ENCODE assay signal across 19 cellular contexts in the genomic region with DNA sequence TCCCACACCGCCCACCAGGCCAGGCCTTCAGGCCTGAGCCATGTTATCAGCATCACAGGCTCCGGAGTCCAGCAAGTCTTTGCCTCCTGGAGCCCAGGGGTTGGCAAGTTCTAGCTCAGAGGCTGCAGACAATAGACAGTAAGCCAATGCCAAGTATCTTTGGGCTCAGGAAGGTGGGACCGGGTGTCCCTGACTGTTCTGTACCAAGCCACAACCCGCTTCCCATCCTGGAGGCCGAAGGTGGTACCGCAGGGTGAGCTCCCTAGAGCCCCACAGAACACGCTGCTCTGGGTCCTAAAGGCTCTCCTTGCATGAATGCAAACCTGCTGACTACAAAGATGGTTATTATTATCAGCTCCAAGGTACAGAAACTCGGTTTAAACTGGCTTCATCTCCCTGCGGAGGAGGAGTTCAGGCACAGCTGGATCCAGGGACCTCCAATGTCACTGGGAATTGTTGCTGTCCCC. TPM values are rescaled to one million over a fixed set of nuclear protein-coding genes. Genes with fewer than 3 reads are reported as not detected.
A peak's percentile ranks its signal among the peaks of the same experiment; 100 is the strongest.
DNase-seq lines count a peak whose midpoint lies in the region; ATAC-seq and TF ChIP-seq lines count a peak whose summit lies in the region.
"Had no signal": no experiment of that assay in that cellular context is flagged by ENCODE, and none has a peak within 500 bp of the region (broad histone marks: within the 10 kb centered on the region; RNA-seq: fewer than 3 reads in every experiment).

No MANE protein-coding gene starts in this region.

- peaks cover 19% of the 10 kb centered on the region for H3K9me3 ChIP-seq in BLaER1

- H3K9ac ChIP-seq in BLaER1, result no peak overlapping the region

- H3K4me3 ChIP-seq in BLaER1 (no peak overlapping the region), GM12875 (ENCODE audit: low read depth, low read length) (no peak overlapping the region)

- no peak overlapping the region for H3K27ac ChIP-seq in BLaER1

- peak; percentile 86 for ATAC-seq in WTC11
- no peak for ATAC-seq in GM18505 (IDR thresholded peaks at IDR 0.05; ENCODE audit: unreplicated experiment)
- ATAC-seq: stimulated activated memory B cell treated with anti-CD40 and anti-IgM and Interleukin-4, amounts not matched to agents 10 μg/mL and 1 μg/mL and 100 μg/mL, for 72 hours had no signal

- H3K9me3 Mint-ChIP-seq in WTC11, result peaks cover 9% of the 10 kb centered on the region
- H3K9me3 Mint-ChIP-seq in T-helper 2 cell treated with Interferon-gamma antibody and Interleukin-4, amounts not matched to agents 5 μg/mL and 100 μg/mL, for 36 hours, result no peaks in the 10 kb centered on the region
- H3K9me3 Mint-ChIP-seq: activated naive CD8-positive, alpha-beta T cell treated with anti-CD3 and anti-CD28 coated beads for 36 hours; stimulated activated memory B cell treated with anti-CD40 and anti-IgM and Interleukin-4, amounts not matched to agents 10 μg/mL and 1 μg/mL and 100 μg/mL, for 72 hours had no signal

- H3K4me2 ChIP-seq in BLaER1, result peak overlapping the region; percentile 32

- peak; percentile 54 for DNase-seq in WTC11 (ENCODE audit: low spot score)
- DNase-seq in iPS-NIHi7 (ENCODE audit: extremely low spot score), result peak; percentile 53
- DNase-seq in NOMO-1 treated with dmso at 0.1 percent for 144 hours (lab: John Stamatoyannopoulos, UW; ENCODE audit: unreplicated experiment), result no peak
- DNase-seq in NCI-H2196 (lab: John Stamatoyannopoulos, UW; ENCODE audit: unreplicated experiment), result no peak
- DNase-seq in T-helper 2 cell treated with Interferon-gamma antibody and Interleukin-4, amounts not matched to agents 5 μg/mL and 100 μg/mL, for 36 hours (ENCODE audit: low spot score), result no peak
- DNase-seq: activated naive CD8-positive, alpha-beta T cell treated with anti-CD3 and anti-CD28 coated beads for 36 hours; central memory CD4-positive, alpha-beta T cell; NCI-H1436 treated with DMSO at 0.1 percent for 48 hours; NCI-H524 treated with DMSO at 0.1 percent for 48 hours had no signal

- TF ChIP-seq CTCF in GM12875 (IDR thresholded peaks at IDR 0.05; ENCODE audit: borderline replicate concordance, insufficient read depth, low read depth, low read length), result peak; percentile 35; the same call in 1 of the 2 replicates
- 0 out of 2 replicates have a peak, but pooled peaks have one; percentile 12 for TF ChIP-seq CTCF in WTC11 (IDR thresholded peaks at IDR 0.05)

- H3K4me1 ChIP-seq in BLaER1, result peaks cover 18% of the 10 kb centered on the region

- peaks cover 31% of the 10 kb centered on the region for H3K27me3 Mint-ChIP-seq in WTC11 (ENCODE audit: low read depth)
- H3K27me3 Mint-ChIP-seq in T-helper 2 cell treated with Interferon-gamma antibody and Interleukin-4, amounts not matched to agents 5 μg/mL and 100 μg/mL, for 36 hours (ENCODE audit: low read depth), result peaks cover 19% of the 10 kb centered on the region

- no peaks in the 10 kb centered on the region for H3K36me3 Mint-ChIP-seq in WTC11
- no peaks in the 10 kb centered on the region for H3K36me3 Mint-ChIP-seq in T-helper 2 cell treated with Interferon-gamma antibody and Interleukin-4, amounts not matched to agents 5 μg/mL and 100 μg/mL, for 36 hours (ENCODE audit: low read depth)
- H3K36me3 Mint-ChIP-seq: activated naive CD8-positive, alpha-beta T cell treated with anti-CD3 and anti-CD28 coated beads for 36 hours; stimulated activated memory B cell treated with anti-CD40 and anti-IgM and Interleukin-4, amounts not matched to agents 10 μg/mL and 1 μg/mL and 100 μg/mL, for 72 hours had no signal

- CTCF ChIA-PET in WTC11 (lab: Charles Lee), result interaction anchor here (0.5 to 2.6 kb wide), 15 partner anchors 10 to 115 kb away, joined by 3 to 22 read pairs (median 4); partner anchors contain the start of gene PALM

- H3K27me3 ChIP-seq in BLaER1, result peaks cover 19% of the 10 kb centered on the region

- H3K27ac Mint-ChIP-seq in WTC11, result no peak overlapping the region
- H3K27ac Mint-ChIP-seq in T-helper 2 cell treated with Interferon-gamma antibody and Interleukin-4, amounts not matched to agents 5 μg/mL and 100 μg/mL, for 36 hours, result no peak overlapping the region
- H3K27ac Mint-ChIP-seq: activated naive CD8-positive, alpha-beta T cell treated with anti-CD3 and anti-CD28 coated beads for 36 hours; B cell; stimulated activated memory B cell treated with anti-CD40 and anti-IgM and Interleukin-4, amounts not matched to agents 10 μg/mL and 1 μg/mL and 100 μg/mL, for 72 hours had no signal

- no peaks in the 10 kb centered on the region for H3K36me3 ChIP-seq in BLaER1

- TF ChIP-seq POLR2A in GM18505 (IDR thresholded peaks at IDR 0.05; ENCODE audit: borderline replicate concordance, extremely low read depth, insufficient read depth, insufficient read length), result no peak

- H4K20me1 ChIP-seq in BLaER1, result peaks cover 9% of the 10 kb centered on the region; the same call in 1 of the 2 replicates

- H3K4me1 Mint-ChIP-seq in WTC11, result no peaks in the 10 kb centered on the region
- H3K4me1 Mint-ChIP-seq in T-helper 2 cell treated with Interferon-gamma antibody and Interleukin-4, amounts not matched to agents 5 μg/mL and 100 μg/mL, for 36 hours (ENCODE audit: low read depth), result no peaks in the 10 kb centered on the region

- H3K4me3 Mint-ChIP-seq in WTC11, result no peak overlapping the region
- H3K4me3 Mint-ChIP-seq in T-helper 2 cell treated with Interferon-gamma antibody and Interleukin-4, amounts not matched to agents 5 μg/mL and 100 μg/mL, for 36 hours, result no peak overlapping the region
- H3K4me3 Mint-ChIP-seq: activated naive CD8-positive, alpha-beta T cell treated with anti-CD3 and anti-CD28 coated beads for 36 hours; B cell; stimulated activated memory B cell treated with anti-CD40 and anti-IgM and Interleukin-4, amounts not matched to agents 10 μg/mL and 1 μg/mL and 100 μg/mL, for 72 hours had no signal

- POLR2A ChIA-PET in WTC11 (lab: Charles Lee), result interaction anchor here (0.5 kb wide), 1 partner anchor 9 kb away, joined by 3 read pairs; no protein-coding TSS in a partner anchor

TF ChIP-seq in WTC11, 78 proteins besides CTCF, POLR2A, EP300 and RAD21 (continues in another document):
- TF ChIP-seq, protein P1, sequence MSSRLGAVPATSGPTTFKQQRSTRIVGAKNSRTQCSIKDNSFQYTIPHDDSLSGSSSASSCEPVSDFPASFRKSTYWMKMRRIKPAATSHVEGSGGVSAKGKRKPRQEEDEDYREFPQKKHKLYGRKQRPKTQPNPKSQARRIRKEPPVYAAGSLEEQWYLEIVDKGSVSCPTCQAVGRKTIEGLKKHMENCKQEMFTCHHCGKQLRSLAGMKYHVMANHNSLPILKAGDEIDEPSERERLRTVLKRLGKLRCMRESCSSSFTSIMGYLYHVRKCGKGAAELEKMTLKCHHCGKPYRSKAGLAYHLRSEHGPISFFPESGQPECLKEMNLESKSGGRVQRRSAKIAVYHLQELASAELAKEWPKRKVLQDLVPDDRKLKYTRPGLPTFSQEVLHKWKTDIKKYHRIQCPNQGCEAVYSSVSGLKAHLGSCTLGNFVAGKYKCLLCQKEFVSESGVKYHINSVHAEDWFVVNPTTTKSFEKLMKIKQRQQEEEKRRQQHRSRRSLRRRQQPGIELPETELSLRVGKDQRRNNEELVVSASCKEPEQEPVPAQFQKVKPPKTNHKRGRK (CRISPR knock-in tag; IDR thresholded peaks at IDR 0.05; ENCODE audit: borderline replicate concordance), result no peak
- TF ChIP-seq MYBL2 (CRISPR knock-in tag; IDR thresholded peaks at IDR 0.05), result no peak
- no peak for TF ChIP-seq NFYB (CRISPR knock-in tag; conservative IDR thresholded peaks at IDR 0.05; ENCODE audit: low read depth)
- TF ChIP-seq, protein P2, sequence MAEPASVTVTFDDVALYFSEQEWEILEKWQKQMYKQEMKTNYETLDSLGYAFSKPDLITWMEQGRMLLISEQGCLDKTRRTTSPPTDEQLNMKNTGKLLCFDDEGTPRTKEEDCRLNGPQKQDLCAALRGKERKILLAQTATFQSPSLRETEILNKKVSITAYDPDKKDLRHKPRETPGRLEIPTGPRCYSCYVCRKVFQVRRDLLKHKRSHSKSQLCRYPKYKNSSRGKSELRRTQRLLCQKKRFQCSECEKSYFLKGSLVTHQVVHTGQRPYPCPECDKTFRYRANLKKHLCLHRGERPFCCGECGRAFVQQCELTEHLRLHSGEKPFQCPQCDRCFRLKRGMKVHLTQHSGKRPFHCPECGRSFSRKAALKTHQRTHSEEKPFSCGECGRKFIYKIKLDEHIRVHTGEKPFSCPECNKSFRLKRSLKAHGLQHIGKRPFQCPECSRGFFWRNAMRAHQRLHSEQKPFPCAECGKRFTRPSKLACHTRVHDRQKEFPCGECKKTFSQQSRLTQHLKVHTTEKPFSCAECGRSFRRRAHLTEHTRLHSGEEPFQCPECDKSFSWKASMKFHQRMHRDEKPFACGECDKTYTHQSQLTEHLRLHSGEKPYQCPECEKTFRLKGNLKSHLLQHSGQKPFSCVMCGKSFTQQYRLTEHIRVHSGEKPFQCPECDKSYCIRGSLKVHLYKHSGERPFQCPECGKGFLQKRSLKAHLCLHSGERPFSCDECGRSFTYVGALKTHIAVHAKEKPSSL (CRISPR knock-in tag; conservative IDR thresholded peaks at IDR 0.05), result no peak
- no peak for TF ChIP-seq SP1 (CRISPR knock-in tag; conservative IDR thresholded peaks at IDR 0.05)
- TF ChIP-seq KAT7 (CRISPR knock-in tag; IDR thresholded peaks at IDR 0.05; ENCODE audit: borderline replicate concordance), result no peak
- TF ChIP-seq, protein P3, sequence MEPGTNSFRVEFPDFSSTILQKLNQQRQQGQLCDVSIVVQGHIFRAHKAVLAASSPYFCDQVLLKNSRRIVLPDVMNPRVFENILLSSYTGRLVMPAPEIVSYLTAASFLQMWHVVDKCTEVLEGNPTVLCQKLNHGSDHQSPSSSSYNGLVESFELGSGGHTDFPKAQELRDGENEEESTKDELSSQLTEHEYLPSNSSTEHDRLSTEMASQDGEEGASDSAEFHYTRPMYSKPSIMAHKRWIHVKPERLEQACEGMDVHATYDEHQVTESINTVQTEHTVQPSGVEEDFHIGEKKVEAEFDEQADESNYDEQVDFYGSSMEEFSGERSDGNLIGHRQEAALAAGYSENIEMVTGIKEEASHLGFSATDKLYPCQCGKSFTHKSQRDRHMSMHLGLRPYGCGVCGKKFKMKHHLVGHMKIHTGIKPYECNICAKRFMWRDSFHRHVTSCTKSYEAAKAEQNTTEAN (CRISPR knock-in tag; IDR thresholded peaks at IDR 0.05), result no peak
- no peak for TF ChIP-seq MLX (CRISPR knock-in tag; IDR thresholded peaks at IDR 0.05)
- no peak for TF ChIP-seq EMX1 (CRISPR knock-in tag; IDR thresholded peaks at IDR 0.05)
- no peak for TF ChIP-seq SOX15 (CRISPR knock-in tag; IDR thresholded peaks at IDR 0.05)
- TF ChIP-seq IRF2 (CRISPR knock-in tag; IDR thresholded peaks at IDR 0.05; ENCODE audit: borderline replicate concordance, low read depth), result no peak

RNA-seq across cellular contexts. Expression of gene FSTL3, which starts 5.5 kb away (rescaled TPM):
- 8.7 to 12.2 TPM (median 10.1 TPM) in 3 replicates for total RNA-seq in WTC11 (2021)

RNA-seq across cellular contexts. Expression of gene RNF126, which starts 7.6 kb away (rescaled TPM):
- 66.7 to 84.4 TPM (median 68.1 TPM) in 3 replicates for total RNA-seq in WTC11 (2021)

RNA-seq across cellular contexts. Expression of gene PRSS57, which starts 24.6 kb away (rescaled TPM):
- not detected in 3 replicates for total RNA-seq in WTC11 (2021)
- total RNA-seq: activated naive CD8-positive, alpha-beta T cell treated with anti-CD3 and anti-CD28 coated beads for 36 hours; B cell; lung microvascular endothelial cell; RPMI7951; skeletal muscle tissue; T-helper 1 cell treated with Interleukin-12 subunit alpha and Interleukin-12 subunit beta and Interleukin-4 antibody, amounts not matched to agents 30 ng/mL and 1 ng/mL, for 36 hours; urinary bladder had no signal

RNA-seq across cellular contexts. Expression of gene FGF22, which starts 31.0 kb away (rescaled TPM):
- total RNA-seq in WTC11 (2021), result 1.4 to 1.6 TPM (median 1.6 TPM) in 3 replicates
- total RNA-seq: activated naive CD8-positive, alpha-beta T cell treated with anti-CD3 and anti-CD28 coated beads for 36 hours; lung microvascular endothelial cell; RPMI7951; skeletal muscle tissue; T-helper 1 cell treated with Interleukin-12 subunit alpha and Interleukin-12 subunit beta and Interleukin-4 antibody, amounts not matched to agents 30 ng/mL and 1 ng/mL, for 36 hours; urinary bladder had no signal

RNA-seq across cellular contexts. Expression of gene POLRMT, which starts 37.3 kb away (rescaled TPM):
- total RNA-seq in WTC11 (2021), result 113 to 139 TPM (median 116 TPM) in 3 replicates

Comparison
In these comparisons a context has a peak if more than half of its experiments do, and no peak if none do; other contexts are left out.
1. DNase-seq: peak in WTC11 (single experiment) and iPS-NIHi7 (single experiment); none in NOMO-1 treated with dmso at 0.1 percent for 144 hours (single experiment), NCI-H2196 (single experiment) and T-helper 2 cell treated with Interferon-gamma antibody and Interleukin-4, amounts not matched to agents 5 μg/mL and 100 μg/mL, for 36 hours (single experiment).